In the genomic region with DNA sequence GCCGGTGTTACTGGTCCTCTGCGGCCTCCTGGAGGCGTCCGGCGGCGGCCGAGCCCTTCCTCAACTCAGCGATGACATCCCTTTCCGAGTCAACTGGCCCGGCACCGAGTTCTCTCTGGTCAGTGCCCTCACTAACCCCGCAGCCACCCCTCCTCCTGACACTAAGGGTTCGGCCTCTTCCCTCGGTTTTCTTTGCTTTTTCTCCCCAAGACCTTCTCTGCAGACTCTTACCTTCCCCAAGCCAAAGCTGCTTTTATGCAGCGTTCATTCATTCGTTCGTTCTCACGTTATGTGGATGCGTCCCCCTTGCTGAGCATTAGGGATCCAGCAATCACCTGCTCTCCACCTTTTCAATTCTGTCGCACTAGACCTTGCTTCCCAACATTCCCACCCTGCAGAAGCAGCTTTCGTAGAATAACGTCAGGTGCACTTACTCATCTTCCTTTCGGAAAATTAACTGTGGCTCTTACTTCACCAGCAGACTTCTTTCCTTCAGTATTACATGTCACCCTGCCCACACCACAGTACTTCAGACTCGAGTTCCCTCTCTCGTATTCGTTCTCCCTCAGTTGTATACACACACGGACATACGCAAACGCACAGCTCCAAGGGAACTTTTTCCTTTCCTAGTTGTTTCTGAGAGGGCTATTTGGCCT, we compare ENCODE assay signal across 8 cellular contexts. TPM values are rescaled to one million over a fixed set of nuclear protein-coding genes. Genes with fewer than 3 reads are reported as not detected.
A peak's percentile ranks its signal among the peaks of the same experiment; 100 is the strongest.
DNase-seq lines count a peak whose midpoint lies in the region; ATAC-seq and TF ChIP-seq lines count a peak whose summit lies in the region.

No MANE protein-coding gene starts in this region.

- peaks cover 99% of the 10 kb centered on the region for H3K79me2 ChIP-seq in Karpas-422 (ENCODE audit: low read length)

- H3K36me3 ChIP-seq in Karpas-422 (ENCODE audit: insufficient read depth, low read length) (peaks cover 5% of the 10 kb centered on the region; the same call in 1 of the 2 replicates), heart right ventricle (peaks cover 0 to under 1% (median 0%) of the 10 kb centered on the region in 9 donors), psoas muscle (ENCODE audit: insufficient read depth in 1 of 2, low read depth in 1 of 2) (no peaks in the 10 kb centered on the region)

- CTCF ChIA-PET in activated CD4-positive, alpha-beta T cell treated with anti-CD3 and anti-CD28 coated beads for 36 hours (lab: Charles Lee), result interaction anchor here (1.3 to 1.8 kb wide), 3 partner anchors 16 to 20 kb away, joined by 6 to 10 read pairs (median 8); partner anchors contain the start of gene CHAC2
- CTCF ChIA-PET in activated naive CD4-positive, alpha-beta T cell treated with anti-CD3 and anti-CD28 coated beads, Interleukin-2, amount 10 ng/mL, durations not matched to agents 7 days and 5 days (lab: Charles Lee), result no interaction called here

- H3K4me3 ChIP-seq in Karpas-422 (ENCODE audit: low read length) (peak overlapping the region; percentile 96), heart right ventricle (peak overlapping the region; percentile 69 to 95 (median 88)), psoas muscle (peak overlapping the region; percentile 78)

- ATAC-seq in activated CD4-positive, alpha-beta T cell treated with anti-CD3 and anti-CD28 coated beads for 36 hours, result peak; percentile 56
- ATAC-seq in heart right ventricle (peak; percentile 62 to 85 (median 76)), psoas muscle (peak; percentile 58 to 74 (median 70))

- no peaks in the 10 kb centered on the region for H3K27me3 Mint-ChIP-seq in activated CD4-positive, alpha-beta T cell treated with anti-CD3 and anti-CD28 coated beads for 36 hours
- no peaks in the 10 kb centered on the region for H3K27me3 Mint-ChIP-seq in activated naive CD4-positive, alpha-beta T cell treated with anti-CD3 and anti-CD28 coated beads, Interleukin-2, amount 10 ng/mL, durations not matched to agents 7 days and 5 days

- TF ChIP-seq CTCF in heart right ventricle (IDR thresholded peaks at IDR 0.05) (peak in 1 of 9 donors; percentile 23), psoas muscle (IDR thresholded peaks at IDR 0.05) (no peak)

- intact Hi-C loops in activated CD4-positive, alpha-beta T cell treated with anti-CD3 and anti-CD28 coated beads for 36 hours (cut with DNase I, micrococcal nuclease), result loop anchor here (1.0 to 5.0 kb wide), 5 partner anchors 19 to 1830 kb away; partner anchors contain the start of genes CHAC2 (in 1 of the 2) and PPP4R3B (in 1 of the 2)
- intact Hi-C loops in heart right ventricle (cut with DNase I), result no loop called here
- intact Hi-C loops in psoas muscle (cut with DNase I), result no loop called here

- H3K4me1 Mint-ChIP-seq in activated CD4-positive, alpha-beta T cell treated with anti-CD3 and anti-CD28 coated beads for 36 hours, result peaks cover 46% of the 10 kb centered on the region
- H3K4me1 Mint-ChIP-seq in activated naive CD4-positive, alpha-beta T cell treated with anti-CD3 and anti-CD28 coated beads, Interleukin-2, amount 10 ng/mL, durations not matched to agents 7 days and 5 days, result peaks cover 49% of the 10 kb centered on the region

- no peaks in the 10 kb centered on the region for H3K27me3 ChIP-seq in Karpas-422 (ENCODE audit: low read length)
- H3K27me3 ChIP-seq in heart right ventricle, result no peaks in the 10 kb centered on the region
- H3K27me3 ChIP-seq in psoas muscle (ENCODE audit: insufficient read depth in 3 of 3, low read length in 2 of 3), result no peaks in the 10 kb centered on the region

- peaks cover 8% of the 10 kb centered on the region; the same call in 1 of the 2 replicates for H4K20me1 ChIP-seq in Karpas-422 (ENCODE audit: insufficient read depth, low read depth, low read length)

- no peaks in the 10 kb centered on the region for H3K9me3 Mint-ChIP-seq in activated CD4-positive, alpha-beta T cell treated with anti-CD3 and anti-CD28 coated beads for 36 hours (ENCODE audit: low read depth)
- no peaks in the 10 kb centered on the region for H3K9me3 Mint-ChIP-seq in activated naive CD4-positive, alpha-beta T cell treated with anti-CD3 and anti-CD28 coated beads, Interleukin-2, amount 10 ng/mL, durations not matched to agents 7 days and 5 days

- H3K9me3 ChIP-seq in Karpas-422 (ENCODE audit: low read length) (no peaks in the 10 kb centered on the region), heart right ventricle (no peaks in the 10 kb centered on the region), psoas muscle (no peaks in the 10 kb centered on the region)

- H3K4me3 Mint-ChIP-seq in activated CD4-positive, alpha-beta T cell treated with anti-CD3 and anti-CD28 coated beads for 36 hours, result peak overlapping the region; percentile 100
- H3K4me3 Mint-ChIP-seq in activated naive CD4-positive, alpha-beta T cell treated with anti-CD3 and anti-CD28 coated beads, Interleukin-2, amount 10 ng/mL, durations not matched to agents 7 days and 5 days, result peak overlapping the region; percentile 96

- H3K27ac Mint-ChIP-seq in activated CD4-positive, alpha-beta T cell treated with anti-CD3 and anti-CD28 coated beads for 36 hours, result peak overlapping the region; percentile 95
- peak overlapping the region; percentile 92 for H3K27ac Mint-ChIP-seq in activated naive CD4-positive, alpha-beta T cell treated with anti-CD3 and anti-CD28 coated beads, Interleukin-2, amount 10 ng/mL, durations not matched to agents 7 days and 5 days

- H2AFZ ChIP-seq in Karpas-422 (ENCODE audit: low read length), result no peak overlapping the region; the same call in 1 of the 2 replicates

- peak overlapping the region; percentile 97 for H3K9ac ChIP-seq in Karpas-422 (ENCODE audit: low read length)

- 1% methylated on average over 27 to 29 of the region's 29 CpGs for WGBS in heart right ventricle, 2 donors
- 0 to 1% (median 1%) methylated on average over 20 to 29 of the region's 29 CpGs for WGBS in psoas muscle, 3 donors

- H3K4me2 ChIP-seq in Karpas-422 (ENCODE audit: low read depth, low read length, poor library complexity, severe bottlenecking), result peak overlapping the region; percentile 90

- peak overlapping the region; percentile 77 for H3K27ac ChIP-seq in Karpas-422 (ENCODE audit: low read length)
- peak overlapping the region; percentile 54 to 91 (median 84) for H3K27ac ChIP-seq in heart right ventricle
- peak overlapping the region; percentile 85 for H3K27ac ChIP-seq in psoas muscle

- H3K9me2 ChIP-seq in Karpas-422 (replicated peaks; ENCODE audit: insufficient read depth, low read length), result no peaks in the 10 kb centered on the region

- peak; percentile 28 for DNase-seq in activated CD4-positive, alpha-beta T cell treated with anti-CD3 and anti-CD28 coated beads for 36 hours
- DNase-seq in activated CD4-positive, alpha-beta T cell treated with anti-CD3 and anti-CD28 coated beads for 1 hour, result no peak
- DNase-seq in HCEC 1CT (peak; percentile 22), Karpas-422 (peak; percentile 56), heart right ventricle (no peak), psoas muscle (no peak), NCI-H2081 treated with DMSO at 0.1 percent for 48 hours (lab: John Stamatoyannopoulos, UW) (no peak)
- DNase-seq in activated naive CD4-positive, alpha-beta T cell treated with anti-CD3 and anti-CD28 coated beads, Interleukin-2, amount 10 ng/mL, durations not matched to agents 7 days and 5 days, result no peak

- POLR2A ChIA-PET in activated CD4-positive, alpha-beta T cell treated with anti-CD3 and anti-CD28 coated beads for 36 hours (lab: Charles Lee), result interaction anchor here (0.5 to 2.9 kb wide), 3 partner anchors 11 to 154 kb away, joined by 3 to 24 read pairs (median 5); partner anchors contain the start of gene CHAC2

- H3K4me1 ChIP-seq in Karpas-422 (ENCODE audit: low read length) (peaks cover 46% of the 10 kb centered on the region), heart right ventricle (peaks cover 2 to 56% (median 40%) of the 10 kb centered on the region in 9 donors), psoas muscle (peaks cover 33% of the 10 kb centered on the region)

- H3K36me3 Mint-ChIP-seq in activated CD4-positive, alpha-beta T cell treated with anti-CD3 and anti-CD28 coated beads for 36 hours (ENCODE audit: low read depth), result peaks cover 4% of the 10 kb centered on the region
- H3K36me3 Mint-ChIP-seq in activated naive CD4-positive, alpha-beta T cell treated with anti-CD3 and anti-CD28 coated beads, Interleukin-2, amount 10 ng/mL, durations not matched to agents 7 days and 5 days, result peaks cover 9% of the 10 kb centered on the region

RNA-seq across cellular contexts. Expression of gene ERLEC1, which starts 0.5 kb away (rescaled TPM):
- 10 to 100 TPM; 18.3 to 20.5 TPM for total RNA-seq in activated CD4-positive, alpha-beta T cell treated with anti-CD3 and anti-CD28 coated beads for 36 hours
- total RNA-seq in Karpas-422 (2014; rRNA removed; shearing (Covaris generic); ENCODE audit: low replicate concordance), result 54.8 and 62.9 TPM in 2 replicates
- total RNA-seq in heart right ventricle, result 10 to 100 TPM; 30.4 to 48.1 (median 39.5) TPM
- 10 to 100 TPM; 12.6 to 34.6 TPM for polyA plus RNA-seq in heart right ventricle
- total RNA-seq in psoas muscle, result 10 to 100 TPM; 23.8 to 27.1 (median 25.5) TPM
- polyA plus RNA-seq in psoas muscle, result 10 to 100 TPM; 28.2 to 49.6 (median 34.4) TPM

RNA-seq across cellular contexts. Expression of gene ASB3, which starts 0.6 kb away (rescaled TPM):
- 10 to 100 TPM; 17.3 to 23.4 TPM for total RNA-seq in activated CD4-positive, alpha-beta T cell treated with anti-CD3 and anti-CD28 coated beads for 36 hours
- 26.4 and 39.8 TPM in 2 replicates for total RNA-seq in Karpas-422 (2014; rRNA removed; shearing (Covaris generic); ENCODE audit: low replicate concordance)
- 10 to 100 TPM in 8 of 10 donors, 1 to 10 TPM in 2; 9.7 to 14.4 (median 11.4) TPM for total RNA-seq in heart right ventricle
- polyA plus RNA-seq in heart right ventricle, result 1 to 10 TPM; 5.2 to 9.2 TPM
- 1 to 10 TPM; 3.5 to 6.8 (median 5.9) TPM for total RNA-seq in psoas muscle
- 1 to 10 TPM; 2.9 to 6.4 (median 3.8) TPM for polyA plus RNA-seq in psoas muscle

RNA-seq across cellular contexts. Expression of gene CHAC2, which starts 19.8 kb away (rescaled TPM):
- total RNA-seq in activated CD4-positive, alpha-beta T cell treated with anti-CD3 and anti-CD28 coated beads for 36 hours, result 10 to 100 TPM; 15.8 to 17.4 TPM
- 9.8 and 21.3 TPM in 2 replicates for total RNA-seq in Karpas-422 (2014; rRNA removed; shearing (Covaris generic); ENCODE audit: low replicate concordance)
- total RNA-seq in heart right ventricle (1 to 10 TPM; 1.3 to 5.1 (median 2.1) TPM), psoas muscle (1 to 10 TPM; 3.5 to 5.5 (median 4.9) TPM)
- polyA plus RNA-seq in heart right ventricle (1 to 10 TPM; 2.0 to 7.1 TPM), psoas muscle (10 to 100 TPM in 1 of 3 donors, 1 to 10 TPM in 2; 8.1 to 13.9 (median 8.5) TPM)

Comparison
In these comparisons a context has a peak if more than half of its experiments do, and no peak if none do; other contexts are left out.
1. DNase-seq: peak in activated CD4-positive, alpha-beta T cell treated with anti-CD3 and anti-CD28 coated beads for 36 hours (single experiment), HCEC 1CT (single experiment) and Karpas-422 (single experiment); none in activated CD4-positive, alpha-beta T cell treated with anti-CD3 and anti-CD28 coated beads for 1 hour (single experiment), activated naive CD4-positive, alpha-beta T cell treated with anti-CD3 and anti-CD28 coated beads, Interleukin-2, amount 10 ng/mL, durations not matched to agents 7 days and 5 days (single experiment), heart right ventricle (0 of 2), psoas muscle (0 of 2) and NCI-H2081 treated with DMSO at 0.1 percent for 48 hours (single experiment).
2. intact Hi-C loops: an anchor here in activated CD4-positive, alpha-beta T cell treated with anti-CD3 and anti-CD28 coated beads for 36 hours (1.0 to 5.0 kb wide); none called in heart right ventricle and psoas muscle.
3. Peak in every context shown above with its lines, with median percentiles within 50 percentile points of each other: ATAC-seq, H3K27ac ChIP-seq and H3K4me3 ChIP-seq.